In genomic region chr6:159151266-159151855, GRCh38 we compare ENCODE assay signal across 8 cellular contexts. TPM values are rescaled to one million over a fixed set of nuclear protein-coding genes. Genes with fewer than 3 reads are reported as not detected.
A peak's percentile ranks its signal among the peaks of the same experiment; 100 is the strongest.
DNase-seq lines count a peak whose midpoint lies in the region; ATAC-seq and TF ChIP-seq lines count a peak whose summit lies in the region.

No MANE protein-coding gene starts in this region.

- peaks cover 0 to under 1% of the 10 kb centered on the region in 2 donors for H3K9me3 ChIP-seq in lung (ENCODE audit: control insufficient read depth in 2 of 2, insufficient read depth in 1 of 2, low read length in 1 of 2)
- peaks cover 0 to 16% (median 4%) of the 10 kb centered on the region in 4 donors for H3K9me3 ChIP-seq in tibial nerve

- TF ChIP-seq EP300 in tibial nerve (IDR thresholded peaks at IDR 0.05): no peak

- peak; percentile 16 to 54 (median 48) for DNase-seq in NCI-H1417 (lab: John Stamatoyannopoulos, UW)
- DNase-seq in NCI-H1417 treated with DMSO at 0.1 percent for 48 hours (lab: John Stamatoyannopoulos, UW): no peak
- DNase-seq in HUDEP-2 (lab: John Stamatoyannopoulos, UW; ENCODE audit: unreplicated experiment in 76 of 76): peak in 42 of 76 experiments; percentile 8 to 71 (median 30)
- peak; percentile 45 for DNase-seq in SKM-1 (lab: John Stamatoyannopoulos, UW; ENCODE audit: unreplicated experiment)
- DNase-seq in cerebellum (ENCODE audit: low spot score): peak; percentile 41
- DNase-seq in lung (ENCODE audit: low spot score): peak; percentile 56
- peak in 1 of 2 donors; percentile 64 for DNase-seq in tibial nerve (ENCODE audit: low spot score in 2 of 2)

- H3K36me3 ChIP-seq in lung (ENCODE audit: control insufficient read depth in 2 of 2, insufficient read depth in 2 of 2, low read length in 2 of 2): no peaks in the 10 kb centered on the region
- H3K36me3 ChIP-seq in tibial nerve: no peaks in the 10 kb centered on the region

- TF ChIP-seq POLR2A in tibial nerve (IDR thresholded peaks at IDR 0.05): no peak

- H3K27me3 ChIP-seq in lung (ENCODE audit: control insufficient read depth, insufficient read depth) (no peaks in the 10 kb centered on the region), tibial nerve (no peaks in the 10 kb centered on the region)

- no peak overlapping the region for H3K27ac ChIP-seq in lung (ENCODE audit: low read depth in 1 of 2, low read length in 1 of 2)
- H3K27ac ChIP-seq in tibial nerve: no peak overlapping the region

- WGBS in lung, 2 donors: 18 to 25% methylated on average over 7 of the region's 7 CpGs
- WGBS in tibial nerve, 2 donors: 20 to 24% methylated on average over 7 of the region's 7 CpGs

- ATAC-seq in lung (ENCODE audit: insufficient read depth, low FRiP score) (no peak), HG03097 (IDR thresholded peaks at IDR 0.05; ENCODE audit: low FRiP score, unreplicated experiment) (no peak)

- no peaks in the 10 kb centered on the region for H3K4me1 ChIP-seq in lung (ENCODE audit: control insufficient read depth in 2 of 2, insufficient read depth in 2 of 2, low read length in 2 of 2)
- peaks cover 0 to 16% (median 0%) of the 10 kb centered on the region in 4 donors for H3K4me1 ChIP-seq in tibial nerve

- H3K4me3 ChIP-seq in lung (no peak overlapping the region), tibial nerve (no peak overlapping the region)

- peak; percentile 25 for TF ChIP-seq CTCF in lung (IDR thresholded peaks at IDR 0.05; ENCODE audit: control extremely low read depth, extremely low read depth)
- TF ChIP-seq CTCF in tibial nerve (IDR thresholded peaks at IDR 0.05): peak; percentile 54 to 89 (median 79)

RNA-seq across cellular contexts. Expression of gene FNDC1, which starts 17.8 kb away (rescaled TPM):
- total RNA-seq in cerebellum: 1.7 TPM
- 1 to 10 TPM in 1 of 2 donors, under 1 TPM in 1; 0.40 to 8.6 TPM for total RNA-seq in lung
- under 1 TPM; 0.06 to 0.23 TPM for polyA plus RNA-seq in lung
- 1 to 10 TPM; 2.1 to 8.2 (median 5.4) TPM for total RNA-seq in tibial nerve
